In the genomic region with DNA sequence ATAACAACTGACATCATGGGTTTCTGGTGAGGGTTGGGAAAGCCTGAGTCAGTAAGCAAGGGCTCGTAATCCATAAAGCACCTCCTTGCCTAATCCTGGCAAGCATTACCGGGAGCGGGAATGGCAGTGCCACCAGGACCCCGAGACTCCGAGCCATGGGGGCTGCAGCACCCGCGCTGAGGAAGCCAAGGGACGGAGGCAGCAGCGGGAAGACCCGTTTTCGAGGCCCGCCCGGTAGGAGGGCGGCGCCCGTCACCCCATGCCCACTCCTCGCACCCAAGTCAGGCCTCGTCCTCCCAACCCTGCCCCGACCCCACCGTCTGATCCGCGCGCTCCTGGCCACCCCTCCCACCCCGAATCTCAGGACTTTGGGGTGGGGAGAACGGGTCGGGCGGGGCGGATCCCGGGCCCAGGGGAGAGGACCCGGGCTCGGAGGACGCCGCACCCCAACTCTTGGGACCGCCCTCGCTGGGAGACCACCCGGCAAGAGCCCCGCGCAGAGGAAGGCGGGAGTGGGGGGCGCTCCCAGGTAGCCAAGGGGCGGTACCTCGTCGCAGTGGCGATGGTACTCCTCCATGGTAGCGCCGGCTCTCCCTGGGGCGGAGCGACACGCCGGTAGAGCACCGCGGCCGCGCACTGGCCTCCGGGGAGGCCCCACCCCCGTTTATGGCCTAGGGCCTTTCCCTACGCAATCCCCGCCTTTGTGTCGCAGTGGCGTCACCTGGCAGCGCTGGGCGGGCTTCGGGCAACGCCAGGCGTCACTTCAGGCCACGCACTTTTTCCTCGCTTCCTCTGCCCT, we compare ENCODE assay signal across 8 cellular contexts. TPM values are rescaled to one million over a fixed set of nuclear protein-coding genes. Genes with fewer than 3 reads are reported as not detected.
A peak's percentile ranks its signal among the peaks of the same experiment; 100 is the strongest.
DNase-seq lines count a peak whose midpoint lies in the region; ATAC-seq and TF ChIP-seq lines count a peak whose summit lies in the region.

A gene with protein sequence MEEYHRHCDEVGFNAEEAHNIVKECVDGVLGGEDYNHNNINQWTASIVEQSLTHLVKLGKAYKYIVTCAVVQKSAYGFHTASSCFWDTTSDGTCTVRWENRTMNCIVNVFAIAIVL (minus strand): TSS at position 638 of the 799 bp plus-strand sequence. CDS start 61 bp downstream, at position 577.

- no TSS peak for BruUV-seq in A673 (replicated peaks; lab: Mats Ljungman, UMichigan)

- no peaks in the 10 kb centered on the region for H3K4me1 ChIP-seq in A673 (ENCODE audit: insufficient read depth, low read length, poor library complexity, severe bottlenecking)

- POLR2A ChIA-PET in A673 (lab: Charles Lee; ENCODE audit: low non-redundant PET), result no interaction called here

- no peaks in the 10 kb centered on the region for H3K27me3 ChIP-seq in A673 (replicated peaks; ENCODE audit: insufficient read depth, low read depth, low read length, poor library complexity)

- H3K27ac ChIP-seq in A673 (ENCODE audit: low read depth, low read length, poor library complexity, severe bottlenecking), result peak within 1 kb of the TSS; percentile 65
- peak within 1 kb of the TSS; percentile 86 to 92 for H3K27ac ChIP-seq in coronary artery

- CTCF ChIA-PET in A673 (lab: Charles Lee), result no interaction called here

- no peaks in the 10 kb centered on the region for H3K9me3 ChIP-seq in A673 (ENCODE audit: low read depth, low read length, poor library complexity, severe bottlenecking)

- peak; percentile 99 for ATAC-seq in GM18868 (IDR thresholded peaks at IDR 0.05; ENCODE audit: unreplicated experiment)
- peak; percentile 99 for ATAC-seq in HG03103 (IDR thresholded peaks at IDR 0.05; ENCODE audit: low read depth, unreplicated experiment)

- intact Hi-C loops in A673 (cut with micrococcal nuclease; ENCODE audit: unreplicated experiment), result no loop called here

- H3K36me3 ChIP-seq in A673 (ENCODE audit: insufficient read depth, low read length, poor library complexity, severe bottlenecking), result no peaks in the 10 kb centered on the region

- DNase-seq in A673 (ENCODE audit: low spot score), result peak; percentile 90
- DNase-seq in NCI-H345 (lab: John Stamatoyannopoulos, UW), result peak; percentile 94
- peak; percentile 83 for DNase-seq in activated CD4-positive, alpha-beta T cell treated with anti-CD3 and anti-CD28 coated beads for 48 hours
- peak; percentile 86 for DNase-seq in coronary artery (ENCODE audit: low spot score)
- peak; percentile 83 for DNase-seq in kidney tubule cell (ENCODE audit: low spot score)
- DNase-seq in stimulated activated CD4-positive, alpha-beta T cell treated with anti-CD3 and anti-CD28 coated beads, Interleukin-1b, Interleukin-23, amount 100 ng/mL, for 4 hours (ENCODE audit: low read depth in 2 of 2), result peak; percentile 42 to 58

- peak within 1 kb of the TSS; percentile 70 for H3K4me3 ChIP-seq in A673 (ENCODE audit: low read depth, low read length, poor library complexity, severe bottlenecking)
- H3K4me3 ChIP-seq in coronary artery, result peak within 1 kb of the TSS; percentile 88

- TF ChIP-seq CTCF in A673 (conservative IDR thresholded peaks at IDR 0.05; ENCODE audit: low read depth, low read length) (no peak), coronary artery (IDR thresholded peaks at IDR 0.05) (no peak)

RNA-seq across cellular contexts. Expression of the gene that starts here (rescaled TPM):
- 38.3 and 38.5 TPM in 2 replicates for total RNA-seq in A673 (2021)

Comparison
In these comparisons a context has a peak if more than half of its experiments do, and no peak if none do; other contexts are left out.
1. Peak in every context shown above with its lines: DNase-seq, ATAC-seq, H3K4me3 ChIP-seq and H3K27ac ChIP-seq.